ENCODE assay signal across 8 cellular contexts in genomic region chr3:183385698-183386590, GRCh38. TPM values are rescaled to one million over a fixed set of nuclear protein-coding genes. Genes with fewer than 3 reads are reported as not detected.
A peak's percentile ranks its signal among the peaks of the same experiment; 100 is the strongest.
DNase-seq lines count a peak whose midpoint lies in the region; ATAC-seq and TF ChIP-seq lines count a peak whose summit lies in the region.

No MANE protein-coding gene starts in this region.

- no peak overlapping the region for H3K4me3 ChIP-seq in liver (ENCODE audit: low read depth in 1 of 3, low read length in 3 of 3)

- H3K27ac ChIP-seq in liver (ENCODE audit: low read depth in 1 of 2, low read length in 2 of 2): no peak overlapping the region

- no peaks in the 10 kb centered on the region for H3K36me3 ChIP-seq in liver (ENCODE audit: control insufficient read depth in 4 of 4, insufficient read depth in 3 of 4, low read depth in 1 of 4, low read length in 3 of 4)

- DNase-seq in GM10266 (ENCODE audit: extremely low spot score) (peak; percentile 69), NCI-H226 (peak; percentile 54), dedifferentiated amniotic fluid mesenchymal stem cell (ENCODE audit: extremely low spot score) (peak; percentile 77)
- DNase-seq in activated CD4-positive, alpha-beta T cell treated with anti-CD3 and anti-CD28 coated beads for 1 hour: peak; percentile 28
- peak in 2 of 3 experiments; percentile 25 to 64 for DNase-seq in stimulated activated CD4-positive, alpha-beta T cell treated with anti-CD3 and anti-CD28 coated beads, TNF-alpha, amount 100 ng/mL, for 24 hours (ENCODE audit: low read depth in 3 of 3)

- ATAC-seq in HG02981 (IDR thresholded peaks at IDR 0.05; ENCODE audit: unreplicated experiment) (peak; percentile 81), HG03457 (IDR thresholded peaks at IDR 0.05; ENCODE audit: unreplicated experiment) (no peak)

- no peaks in the 10 kb centered on the region for H3K27me3 ChIP-seq in liver (ENCODE audit: control insufficient read depth in 4 of 4, insufficient read depth in 4 of 4, low read length in 3 of 4)

- H3K9ac ChIP-seq in liver (ENCODE audit: low read depth in 1 of 2, low read length in 2 of 2): no peak overlapping the region

- peak; percentile 92 to 93 for TF ChIP-seq RAD21 in liver (IDR thresholded peaks at IDR 0.05)

- peaks cover 0 to 3% (median 0%) of the 10 kb centered on the region in 4 donors for H3K4me1 ChIP-seq in liver (ENCODE audit: control insufficient read depth in 4 of 4, insufficient read depth in 4 of 4, low read length in 3 of 4)

- peak; percentile 81 for TF ChIP-seq CTCF in GM10266 (IDR thresholded peaks at IDR 0.05; ENCODE audit: control insufficient read depth, insufficient read depth, low read depth, missing control alignments)
- TF ChIP-seq CTCF in liver (IDR thresholded peaks at IDR 0.05; ENCODE audit: low read depth, low read length, missing input control): peak; percentile 77

- H3K9me3 ChIP-seq in liver (ENCODE audit: control insufficient read depth in 4 of 4, low read length in 3 of 4): no peaks in the 10 kb centered on the region

- 56% methylated on average over 11 of the region's 11 CpGs for WGBS in liver

TF ChIP-seq in liver, 16 proteins besides CTCF, POLR2A, EP300 and RAD21:
- TF ChIP-seq FOXA2 (IDR thresholded peaks at IDR 0.05) (no peak), HNF4A (conservative IDR thresholded peaks at IDR 0.05) (peak; percentile 33 to 49)

RNA-seq across cellular contexts. Expression of gene MCF2L2, which starts 42.5 kb away (rescaled TPM):
- total RNA-seq in liver: under 1 TPM; 0.17 to 0.47 TPM
- under 1 TPM in 1 of 2 donors, not detected in 1; 0.02 TPM for polyA plus RNA-seq in liver
